Comparison of ENCODE assay signal across 19 cellular contexts in genomic region chr17:82705756-82706155, GRCh38. TPM values are rescaled to one million over a fixed set of nuclear protein-coding genes. Genes with fewer than 3 reads are reported as not detected.
DNase-seq lines count a peak whose midpoint lies in the region; ATAC-seq, FAIRE-seq and TF ChIP-seq lines count a peak whose summit lies in the region.
"Had no signal": no experiment of that assay in that cellular context is flagged by ENCODE, and none has a peak within 500 bp of the region (broad histone marks: within the 10 kb centered on the region; RNA-seq: fewer than 3 reads in every experiment).

No MANE protein-coding gene starts in this region.

- H3K4me1 ChIP-seq in kidney (ENCODE audit: control insufficient read depth in 1 of 2, insufficient read depth in 1 of 2, low read depth in 1 of 2, low read length in 2 of 2), result no peaks in the 10 kb centered on the region
- no peaks in the 10 kb centered on the region for H3K4me1 ChIP-seq in osteoblast (ENCODE audit: insufficient read depth, low read length)
- peaks cover 4% of the 10 kb centered on the region for H3K4me1 ChIP-seq in hepatocyte (ENCODE audit: insufficient read depth)

- TF ChIP-seq CTCF in kidney (IDR thresholded peaks at IDR 0.05; ENCODE audit: borderline replicate concordance, extremely low read depth, insufficient read depth) (no peak), osteoblast (IDR thresholded peaks at IDR 0.05; ENCODE audit: extremely low read depth, low read depth, low read length) (no peak), hepatocyte (IDR thresholded peaks at IDR 0.05; ENCODE audit: poor library complexity) (no peak)

- peaks cover 3% of the 10 kb centered on the region for H3K27me3 ChIP-seq in osteoblast (ENCODE audit: insufficient read depth, low read length)
- H3K27me3 ChIP-seq in hepatocyte, result no peaks in the 10 kb centered on the region

- 97% methylated on average over 18 of the region's 18 CpGs for WGBS in hepatocyte (ENCODE audit: low lambda C conversion rate, missing lambda C conversion rate)

- FAIRE-seq in kidney (lab: Jason Lieb, UNC), result no peak
- FAIRE-seq: A549, D721Med, G401.6, GM12891, GM19239 had no signal

- no peaks in the 10 kb centered on the region for H3K9me2 ChIP-seq in hepatocyte (replicated peaks; ENCODE audit: insufficient read depth)

- intact Hi-C loops in Right ventricle myocardium superior (cut with DNase I) (no loop called here), cardiac septum (cut with DNase I) (no loop called here), kidney (cut with DNase I) (no loop called here)

- H3K4me2 ChIP-seq in osteoblast (ENCODE audit: insufficient read depth, low read length), result no peak overlapping the region
- no peak overlapping the region for H3K4me2 ChIP-seq in hepatocyte
- H3K4me2 ChIP-seq: A549 had no signal

- H2AFZ ChIP-seq in osteoblast (ENCODE audit: low read length) (no peak overlapping the region), hepatocyte (no peak overlapping the region)

- H3K4me3 ChIP-seq in kidney (ENCODE audit: low read length in 2 of 2) (no peak overlapping the region), osteoblast (ENCODE audit: insufficient read depth, low read length) (no peak overlapping the region), hepatocyte (no peak overlapping the region)
- H3K4me3 ChIP-seq: A549; BLaER1 treated with 17β-estradiol and CSF1 and Interleukin-3, amounts not matched to agents 10 nM and 100 nM had no signal

- no peaks in the 10 kb centered on the region for H3K9me3 ChIP-seq in kidney (ENCODE audit: control insufficient read depth in 1 of 2, low read length in 2 of 2)
- H3K9me3 ChIP-seq in osteoblast (ENCODE audit: low read depth, low read length), result no peaks in the 10 kb centered on the region
- H3K9me3 ChIP-seq in hepatocyte (ENCODE audit: low read depth), result no peaks in the 10 kb centered on the region
- H3K9me3 ChIP-seq: A549; BLaER1 treated with 17β-estradiol and CSF1 and Interleukin-3, amounts not matched to agents 10 nM and 100 nM had no signal

- no peak for ATAC-seq in Right ventricle myocardium superior (ENCODE audit: poor library complexity)
- ATAC-seq: A549; CD8-positive, alpha-beta T cell had no signal

- H4K20me1 ChIP-seq in osteoblast (ENCODE audit: insufficient read depth, low read length) (no peaks in the 10 kb centered on the region), hepatocyte (ENCODE audit: insufficient read depth, poor library complexity, severe bottlenecking) (no peaks in the 10 kb centered on the region)

- H3K27ac ChIP-seq in kidney (ENCODE audit: low read depth in 2 of 2, low read length in 2 of 2), result no peak overlapping the region
- H3K27ac ChIP-seq in osteoblast (ENCODE audit: low read depth, low read length), result no peak overlapping the region
- no peak overlapping the region for H3K27ac ChIP-seq in hepatocyte
- H3K27ac ChIP-seq: 22Rv1; A549; BLaER1 treated with 17β-estradiol and CSF1 and Interleukin-3, amounts not matched to agents 10 nM and 100 nM; C4-2B had no signal

- H3K79me2 ChIP-seq in osteoblast (ENCODE audit: insufficient read depth, low read length) (no peaks in the 10 kb centered on the region), hepatocyte (no peaks in the 10 kb centered on the region)

- DNase-seq in Right ventricle myocardium superior (peak; percentile 29), cardiac septum (ENCODE audit: low spot score) (no peak), kidney (peak; percentile 61), osteoblast (ENCODE audit: insufficient read length, low spot score, missing footprints) (peak; percentile 76), hepatocyte (ENCODE audit: low spot score) (no peak)
- DNase-seq: AML-193; CD4-positive, alpha-beta T cell; CD8-positive, alpha-beta T cell; COR-L47; DMS79 treated with DMSO at 0.1 percent for 48 hours; GF-D8 had no signal

- H3K36me3 ChIP-seq in kidney (ENCODE audit: control insufficient read depth in 1 of 2, insufficient read depth in 2 of 2, low read length in 2 of 2) (no peaks in the 10 kb centered on the region), osteoblast (ENCODE audit: insufficient read depth, low read length) (no peaks in the 10 kb centered on the region), hepatocyte (replicated peaks; ENCODE audit: insufficient read depth, low read depth) (no peaks in the 10 kb centered on the region)
- H3K36me3 ChIP-seq: BLaER1 treated with 17β-estradiol and CSF1 and Interleukin-3, amounts not matched to agents 10 nM and 100 nM had no signal

- H3K9ac ChIP-seq in kidney (ENCODE audit: low read length in 2 of 2), result no peak overlapping the region
- H3K9ac ChIP-seq: BLaER1 treated with 17β-estradiol and CSF1 and Interleukin-3, amounts not matched to agents 10 nM and 100 nM had no signal

RNA-seq across cellular contexts. Expression of gene RAB40B, which starts 7.3 kb away (rescaled TPM):
- total RNA-seq in Right ventricle myocardium superior, result 20.7 TPM
- 31.9 TPM for total RNA-seq in cardiac septum
- total RNA-seq in kidney, result 21.7 TPM
- polyA plus RNA-seq in kidney (ENCODE audit: insufficient read depth, low read depth, low replicate concordance), result 36.1 TPM
- 8.3 and 9.1 TPM in 2 replicates for total RNA-seq in osteoblast
- 20.0 and 22.2 TPM in 2 replicates for total RNA-seq in hepatocyte
- polyA plus RNA-seq in hepatocyte, result 22.2 and 27.8 TPM in 2 replicates

RNA-seq across cellular contexts. Expression of gene FN3KRP, which starts 10.8 kb away (rescaled TPM):
- 13.2 TPM for total RNA-seq in Right ventricle myocardium superior
- total RNA-seq in cardiac septum, result 16.2 TPM
- 30.6 TPM for total RNA-seq in kidney
- 36.6 TPM for polyA plus RNA-seq in kidney (ENCODE audit: insufficient read depth, low read depth, low replicate concordance)
- 10.1 and 13.8 TPM in 2 replicates for total RNA-seq in osteoblast
- 17.0 and 18.7 TPM in 2 replicates for total RNA-seq in hepatocyte
- 24.0 and 27.4 TPM in 2 replicates for polyA plus RNA-seq in hepatocyte

RNA-seq across cellular contexts. Expression of gene FN3K, which starts 29.7 kb away (rescaled TPM):
- 80.2 TPM for total RNA-seq in Right ventricle myocardium superior
- total RNA-seq in cardiac septum, result 82.4 TPM
- total RNA-seq in kidney, result 33.3 TPM
- polyA plus RNA-seq in kidney (ENCODE audit: insufficient read depth, low read depth, low replicate concordance), result 114 TPM
- 2.9 and 4.4 TPM in 2 replicates for total RNA-seq in osteoblast
- 4.0 and 17.3 TPM in 2 replicates for total RNA-seq in hepatocyte
- polyA plus RNA-seq in hepatocyte, result 12.8 and 13.7 TPM in 2 replicates

RNA-seq across cellular contexts. Expression of gene TBCD, which starts 46.1 kb away (rescaled TPM):
- total RNA-seq in Right ventricle myocardium superior (45.1 TPM), cardiac septum (67.3 TPM), kidney (72.8 TPM), osteoblast (28.0 and 29.0 TPM in 2 replicates), hepatocyte (24.5 and 34.4 TPM in 2 replicates)
- polyA plus RNA-seq in kidney (ENCODE audit: insufficient read depth, low read depth, low replicate concordance) (78.7 TPM), hepatocyte (41.5 and 42.3 TPM in 2 replicates)

RNA-seq across cellular contexts. Expression of gene WDR45B, which starts 57.5 kb away (rescaled TPM):
- 34.3 TPM for total RNA-seq in Right ventricle myocardium superior
- total RNA-seq in cardiac septum, result 45.4 TPM
- total RNA-seq in kidney, result 65.4 TPM
- 64.7 TPM for polyA plus RNA-seq in kidney (ENCODE audit: insufficient read depth, low read depth, low replicate concordance)
- 66.2 and 66.3 TPM in 2 replicates for total RNA-seq in osteoblast
- 95.4 and 112 TPM in 2 replicates for total RNA-seq in hepatocyte
- polyA plus RNA-seq in hepatocyte, result 74.2 and 82.6 TPM in 2 replicates

Comparison
In these comparisons a context has a peak if more than half of its experiments do, and no peak if none do; other contexts are left out.
1. DNase-seq: peak in Right ventricle myocardium superior (single experiment), kidney (single experiment) and osteoblast (single experiment); none in cardiac septum (single experiment) and hepatocyte (single experiment).